Comparison of ENCODE assay signal across 9 cellular contexts in genomic region chr17:37483311-37484039, GRCh38.
DNase-seq lines count a peak whose midpoint lies in the region; ATAC-seq lines count a peak whose summit lies in the region.
"Had no signal": no experiment of that assay in that cellular context is flagged by ENCODE, and none has a peak within 500 bp of the region (broad histone marks: within the 10 kb centered on the region; RNA-seq: fewer than 3 reads in every experiment).

No MANE protein-coding gene starts in this region.

- no peak overlapping the region for H3K4me3 ChIP-seq in skeletal muscle cell (ENCODE audit: low read depth, low read length)

- peak; percentile 21 for DNase-seq in DMS53 (lab: John Stamatoyannopoulos, UW)
- no peak for DNase-seq in DMS53 treated with DMSO at 0.1 percent for 48 hours (lab: John Stamatoyannopoulos, UW; ENCODE audit: unreplicated experiment)
- peak; percentile 97 for DNase-seq in NCI-H2171 treated with DMSO at 0.1 percent for 48 hours (lab: John Stamatoyannopoulos, UW)
- DNase-seq in epidermal melanocyte (ENCODE audit: insufficient read length, low spot score) = peak; percentile 59
- DNase-seq in skeletal muscle cell (ENCODE audit: low read depth) = peak; percentile 82
- no peak for DNase-seq in NCI-H146 (lab: John Stamatoyannopoulos, UW)
- DNase-seq in C1 segment of cervical spinal cord (lab: John Stamatoyannopoulos, UW) = no peak
- DNase-seq: stimulated activated naive B cell treated with anti-CD40 and anti-IgM and Interleukin-4, amounts not matched to agents 10 μg/mL and 1 μg/mL and 100 μg/mL, for 72 hours had no signal

- ATAC-seq in GM18858 (IDR thresholded peaks at IDR 0.05; ENCODE audit: unreplicated experiment) = no peak

Comparison
In these comparisons a context has a peak if more than half of its experiments do, and no peak if none do; other contexts are left out.
1. DNase-seq: peak in DMS53 (single experiment), NCI-H2171 treated with DMSO at 0.1 percent for 48 hours (single experiment), epidermal melanocyte (single experiment) and skeletal muscle cell (single experiment); none in DMS53 treated with DMSO at 0.1 percent for 48 hours (single experiment), NCI-H146 (single experiment) and C1 segment of cervical spinal cord (0 of 14).